ENCODE assay signal across 17 cellular contexts in genomic region chr3:188746291-188746783, GRCh38.
"Had no signal": no experiment of that assay in that cellular context is flagged by ENCODE, and none has a peak within 500 bp of the region (broad histone marks: within the 10 kb centered on the region; RNA-seq: fewer than 3 reads in every experiment).

No MANE protein-coding gene starts in this region.

- DNase-seq: activated CD4-positive, alpha-beta T cell treated with anti-CD3 and anti-CD28 coated beads, Interleukin-2, amount 10 ng/mL, durations not matched to agents 7 days and 5 days; activated CD8-positive, alpha-beta T cell treated with anti-CD3 and anti-CD28 coated beads, Interleukin-2, amount 10 ng/mL, durations not matched to agents 7 days and 5 days; activated naive CD4-positive, alpha-beta T cell treated with anti-CD3 and anti-CD28 coated beads for 36 hours; activated T-cell treated with anti-CD3 and anti-CD28 coated beads, Interleukin-2, amount 50 U/mL, for 24 hours; foreskin melanocyte; left ventricle myocardium inferior; occipital lobe; posterior cingulate gyrus; stimulated activated CD4-positive, alpha-beta T cell treated with anti-CD3 and anti-CD28 coated beads, Interleukin-12 subunit alpha, Interleukin-12 subunit beta, amount 100 ng/mL, for 4 hours; stimulated activated CD4-positive, alpha-beta T cell treated with anti-CD3 and anti-CD28 coated beads, Interleukin-1b, Interleukin-23, amount 100 ng/mL, for 48 hours; stimulated activated CD8-positive, alpha-beta memory T cell treated with anti-CD3 and anti-CD28 coated beads, Interleukin-4, amount 100 ng/mL, for 48 hours; stimulated activated naive CD4-positive, alpha-beta T cell treated with Interleukin-2 at 50 U/mL for 16 hours; T1000; transverse colon; uterus had no signal

- H3K4me1 ChIP-seq: transverse colon had no signal

- H3K27ac Mint-ChIP-seq: activated CD4-positive, alpha-beta T cell treated with anti-CD3 and anti-CD28 coated beads, Interleukin-2, amount 10 ng/mL, durations not matched to agents 7 days and 5 days; activated CD8-positive, alpha-beta T cell treated with anti-CD3 and anti-CD28 coated beads, Interleukin-2, amount 10 ng/mL, durations not matched to agents 7 days and 5 days; activated naive CD4-positive, alpha-beta T cell treated with anti-CD3 and anti-CD28 coated beads for 36 hours; activated T-cell treated with anti-CD3 and anti-CD28 coated beads, Interleukin-2, amount 50 U/mL, for 24 hours had no signal

- ATAC-seq: activated CD4-positive, CD25-positive, alpha-beta regulatory T cell treated with anti-CD3 and anti-CD28 coated beads, Interleukin-2, amount 50 U/mL, for 24 hours; activated CD8-positive, alpha-beta T cell treated with anti-CD3 and anti-CD28 coated beads, Interleukin-2, amount 10 ng/mL, durations not matched to agents 7 days and 5 days had no signal

- H3K9me3 Mint-ChIP-seq: activated CD4-positive, alpha-beta T cell treated with anti-CD3 and anti-CD28 coated beads, Interleukin-2, amount 10 ng/mL, durations not matched to agents 7 days and 5 days; activated naive CD4-positive, alpha-beta T cell treated with anti-CD3 and anti-CD28 coated beads for 36 hours; activated T-cell treated with anti-CD3 and anti-CD28 coated beads, Interleukin-2, amount 50 U/mL, for 24 hours had no signal

- H3K27me3 ChIP-seq: cardiac muscle cell, transverse colon, uterus had no signal

- H3K4me3 ChIP-seq: cardiac muscle cell, left ventricle myocardium inferior, transverse colon, uterus had no signal

- H3K27me3 Mint-ChIP-seq: activated CD4-positive, alpha-beta T cell treated with anti-CD3 and anti-CD28 coated beads, Interleukin-2, amount 10 ng/mL, durations not matched to agents 7 days and 5 days; activated T-cell treated with anti-CD3 and anti-CD28 coated beads, Interleukin-2, amount 50 U/mL, for 24 hours had no signal

- H3K4me3 Mint-ChIP-seq: activated CD4-positive, alpha-beta T cell treated with anti-CD3 and anti-CD28 coated beads, Interleukin-2, amount 10 ng/mL, durations not matched to agents 7 days and 5 days; activated CD8-positive, alpha-beta T cell treated with anti-CD3 and anti-CD28 coated beads, Interleukin-2, amount 10 ng/mL, durations not matched to agents 7 days and 5 days; activated naive CD4-positive, alpha-beta T cell treated with anti-CD3 and anti-CD28 coated beads for 36 hours; activated T-cell treated with anti-CD3 and anti-CD28 coated beads, Interleukin-2, amount 50 U/mL, for 24 hours had no signal

- H3K27ac ChIP-seq: cardiac muscle cell, left ventricle myocardium inferior, transverse colon, uterus had no signal

- H3K36me3 ChIP-seq: cardiac muscle cell, left ventricle myocardium inferior, transverse colon, uterus had no signal

- H3K9me3 ChIP-seq: left ventricle myocardium inferior, transverse colon, uterus had no signal
